8 cellular contexts compared by ENCODE assay signal in the genomic region with DNA sequence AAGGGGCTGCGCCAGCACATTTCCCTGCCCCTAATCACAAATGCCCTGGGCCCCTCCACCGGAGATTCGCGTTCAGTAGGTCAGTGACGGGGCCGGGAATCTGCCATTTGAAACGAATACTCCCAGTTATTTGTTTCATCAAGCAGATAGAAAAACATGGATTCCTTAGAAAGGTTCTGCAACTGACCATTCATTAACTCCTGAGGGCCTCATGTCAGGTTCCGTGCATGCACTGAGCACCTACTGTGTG. TPM values are rescaled to one million over a fixed set of nuclear protein-coding genes. Genes with fewer than 3 reads are reported as not detected.
A peak's percentile ranks its signal among the peaks of the same experiment; 100 is the strongest.
DNase-seq lines count a peak whose midpoint lies in the region; ATAC-seq and TF ChIP-seq lines count a peak whose summit lies in the region.

No MANE protein-coding gene starts in this region.

- peak overlapping the region; percentile 49 for H3K4me3 ChIP-seq in epithelial cell of esophagus (ENCODE audit: low read length)
- peak overlapping the region; percentile 58 to 62 (median 60) for H3K4me3 ChIP-seq in gastrocnemius medialis

- H3K9me3 ChIP-seq in KOPT-K1 (ENCODE audit: insufficient read depth, low read length, poor library complexity, severe bottlenecking) (no peaks in the 10 kb centered on the region), gastrocnemius medialis (no peaks in the 10 kb centered on the region)

- no peak for TF ChIP-seq POLR2A in gastrocnemius medialis (IDR thresholded peaks at IDR 0.05)

- ATAC-seq in GM18858 (IDR thresholded peaks at IDR 0.05; ENCODE audit: unreplicated experiment) (peak; percentile 26), gastrocnemius medialis (peak in 1 of 2 donors; percentile 29), GM19463 (IDR thresholded peaks at IDR 0.05; ENCODE audit: unreplicated experiment) (no peak)

- intact Hi-C loops in gastrocnemius medialis (cut with DNase I; ENCODE audit: low total_unique reads) = loop anchor here (1.0 to 2.0 kb wide), 2 partner anchors 34 to 75 kb away; no protein-coding TSS in a partner anchor

- peaks cover 24 to 25% of the 10 kb centered on the region in 2 donors for H3K4me1 ChIP-seq in gastrocnemius medialis

- no peaks in the 10 kb centered on the region for H3K27me3 ChIP-seq in gastrocnemius medialis

- no peak for TF ChIP-seq CTCF in epithelial cell of esophagus (IDR thresholded peaks at IDR 0.05; ENCODE audit: insufficient read depth, low read depth, low read length, missing control alignments)
- TF ChIP-seq CTCF in gastrocnemius medialis (IDR thresholded peaks at IDR 0.05 in 4 of 5, conservative IDR thresholded peaks at IDR 0.05 in 1 of 5) = no peak

- in situ Hi-C loops in gastrocnemius medialis (cut with MboI; ENCODE audit: low sequenced_read_pairs in 4 of 4) = loop anchor here in 1 of 4 donors (5.0 kb wide), 1 partner anchor 38 kb away; no protein-coding TSS in a partner anchor

- H3K27ac ChIP-seq in KOPT-K1 (ENCODE audit: low read depth, low read length, poor library complexity, severe bottlenecking) = peak overlapping the region; percentile 65
- peak overlapping the region; percentile 92 to 95 (median 94) for H3K27ac ChIP-seq in gastrocnemius medialis

- DNase-seq in epithelial cell of esophagus (ENCODE audit: low read depth) = no peak
- DNase-seq in gastrocnemius medialis = no peak
- no peak for DNase-seq in medulla oblongata (ENCODE audit: extremely low spot score)
- no peak for DNase-seq in NCI-H82 (lab: John Stamatoyannopoulos, UW)
- no peak for DNase-seq in SK-N-DZ (ENCODE audit: low spot score)

- H3K36me3 ChIP-seq in KOPT-K1 (ENCODE audit: insufficient read depth, low read length) (peaks cover 22% of the 10 kb centered on the region), gastrocnemius medialis (no peaks in the 10 kb centered on the region)

RNA-seq across cellular contexts. Expression of gene UBC, which starts 25.6 kb away (rescaled TPM):
- over 10,000 TPM in 2 of 4 donors, 1,000 to 10,000 TPM in 2; 3,173 to 12,805 (median 9,048) TPM for total RNA-seq in gastrocnemius medialis
- polyA plus RNA-seq in SK-N-DZ (2014; cell fraction: cytosol; rRNA removed) = 942 and 1,012 TPM in 2 replicates
- polyA plus RNA-seq in SK-N-DZ (2014; cell fraction: nucleus; rRNA removed) = 520 and 534 TPM in 2 replicates

RNA-seq across cellular contexts. Expression of gene DHX37, which starts 48.9 kb away (rescaled TPM):
- 10 to 100 TPM; 11.6 to 34.7 (median 28.7) TPM for total RNA-seq in gastrocnemius medialis
- 27.1 and 27.2 TPM in 2 replicates for polyA plus RNA-seq in SK-N-DZ (2014; cell fraction: cytosol; rRNA removed)
- polyA plus RNA-seq in SK-N-DZ (2014; cell fraction: nucleus; rRNA removed) = 29.1 and 34.6 TPM in 2 replicates

RNA-seq across cellular contexts. Expression of gene BRI3BP, which starts 53.4 kb away (rescaled TPM):
- 1 to 10 TPM in 3 of 4 donors, under 1 TPM in 1; 0.75 to 2.0 (median 1.6) TPM for total RNA-seq in gastrocnemius medialis
- polyA plus RNA-seq in SK-N-DZ (2014; cell fraction: cytosol; rRNA removed) = 21.7 and 25.6 TPM in 2 replicates
- 7.5 and 8.1 TPM in 2 replicates for polyA plus RNA-seq in SK-N-DZ (2014; cell fraction: nucleus; rRNA removed)
